18 cellular contexts compared by ENCODE assay signal in the genomic region with DNA sequence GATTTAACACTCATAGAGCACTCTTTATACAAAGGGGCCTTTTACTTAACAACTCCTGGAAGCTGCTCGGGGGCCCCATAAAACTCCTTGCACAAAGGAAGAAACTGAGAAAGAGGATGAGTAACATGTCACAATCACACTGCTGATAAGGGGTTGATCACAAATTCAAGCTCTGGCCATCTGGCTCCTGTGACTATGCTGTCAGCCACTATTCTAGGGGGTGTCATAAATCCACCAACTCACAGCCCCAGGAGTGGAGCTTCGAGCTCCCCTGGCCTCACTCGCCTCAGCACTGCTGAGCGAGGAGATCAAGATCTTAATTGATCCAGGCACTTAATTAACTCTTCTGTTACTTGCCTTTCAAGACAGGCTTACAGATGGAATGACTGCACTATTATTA.
"Had no signal": no experiment of that assay in that cellular context is flagged by ENCODE, and none has a peak within 500 bp of the region (broad histone marks: within the 10 kb centered on the region; RNA-seq: fewer than 3 reads in every experiment).

No MANE protein-coding gene starts in this region.

- H3K4me3 Mint-ChIP-seq: activated naive CD4-positive, alpha-beta T cell treated with anti-CD3 and anti-CD28 coated beads for 36 hours; activated T-cell treated with anti-CD3 and anti-CD28 coated beads, Interleukin-2, amount 50 U/mL, for 4 hours; central memory CD8-positive, alpha-beta T cell; naive thymus-derived CD4-positive, alpha-beta T cell had no signal

- H3K36me3 Mint-ChIP-seq: naive thymus-derived CD4-positive, alpha-beta T cell had no signal

- DNase-seq: activated CD4-positive, alpha-beta T cell treated with anti-CD3 and anti-CD28 coated beads, Interleukin-2, amount 50 U/mL, for 1 hour; activated CD8-positive, alpha-beta memory T cell treated with anti-CD3 and anti-CD28 coated beads, Interleukin-2, amount 50 U/mL, for 4 hours; activated naive CD4-positive, alpha-beta T cell treated with anti-CD3 and anti-CD28 coated beads for 36 hours; activated T-cell treated with anti-CD3 and anti-CD28 coated beads, Interleukin-2, amount 50 U/mL, for 4 hours; erythroblast; heart left ventricle; kidney glomerular epithelial cell; left ventricle myocardium inferior; naive thymus-derived CD4-positive, alpha-beta T cell; stimulated activated naive CD8-positive, alpha-beta T cell treated with anti-CD3 and anti-CD28 coated beads, Interleukin-15, Interleukin-2, amounts not matched to agents 100 U/mL and 50 U/mL, for 24 hours; substantia nigra; T1000; tibial artery had no signal

- H3K36me3 ChIP-seq: ascending aorta, gastroesophageal sphincter, heart left ventricle, left ventricle myocardium inferior, tibial artery had no signal

- H3K9me3 ChIP-seq: ascending aorta, gastroesophageal sphincter, tibial artery had no signal

- ATAC-seq: activated CD4-positive, CD25-positive, alpha-beta regulatory T cell treated with anti-CD3 and anti-CD28 coated beads, Interleukin-2, amount 50 U/mL, for 24 hours; activated T-cell treated with anti-CD3 and anti-CD28 coated beads, Interleukin-2, amount 50 U/mL, for 4 hours; gastroesophageal sphincter; heart left ventricle; naive thymus-derived CD4-positive, alpha-beta T cell; stimulated activated naive CD8-positive, alpha-beta T cell treated with anti-CD3 and anti-CD28 coated beads, Interleukin-15, Interleukin-2, amounts not matched to agents 100 U/mL and 50 U/mL, for 24 hours had no signal

- H3K4me3 ChIP-seq: ascending aorta, coronary artery, gastroesophageal sphincter, heart left ventricle, left ventricle myocardium inferior, tibial artery had no signal

- H3K4me1 Mint-ChIP-seq: central memory CD8-positive, alpha-beta T cell; naive thymus-derived CD4-positive, alpha-beta T cell had no signal

- H3K4me1 ChIP-seq: ascending aorta, gastroesophageal sphincter, left ventricle myocardium inferior, tibial artery had no signal

- H3K27me3 ChIP-seq: ascending aorta, gastroesophageal sphincter, heart left ventricle, tibial artery had no signal

- H3K27ac ChIP-seq: ascending aorta, coronary artery, gastroesophageal sphincter, heart left ventricle, left ventricle myocardium inferior, tibial artery had no signal

- H3K27me3 Mint-ChIP-seq: central memory CD8-positive, alpha-beta T cell had no signal

- H3K27ac Mint-ChIP-seq: activated naive CD4-positive, alpha-beta T cell treated with anti-CD3 and anti-CD28 coated beads for 36 hours; naive thymus-derived CD4-positive, alpha-beta T cell had no signal

- H3K9me3 Mint-ChIP-seq: activated naive CD4-positive, alpha-beta T cell treated with anti-CD3 and anti-CD28 coated beads for 36 hours; activated T-cell treated with anti-CD3 and anti-CD28 coated beads, Interleukin-2, amount 50 U/mL, for 4 hours; central memory CD8-positive, alpha-beta T cell had no signal
